ENCODE assay signal across 9 cellular contexts in genomic region chr11:109865558-109866186, GRCh38.
DNase-seq lines count a peak whose midpoint lies in the region; ATAC-seq and TF ChIP-seq lines count a peak whose summit lies in the region.
"Had no signal": no experiment of that assay in that cellular context is flagged by ENCODE, and none has a peak within 500 bp of the region (broad histone marks: within the 10 kb centered on the region; RNA-seq: fewer than 3 reads in every experiment).

No MANE protein-coding gene starts in this region.

- no peaks in the 10 kb centered on the region for H3K27me3 ChIP-seq in BLaER1 treated with 17β-estradiol and CSF1 and Interleukin-3, amounts not matched to agents 10 nM and 100 nM
- no peaks in the 10 kb centered on the region for H3K27me3 ChIP-seq in left lung

- intact Hi-C loops in left lung (cut with DNase I) (no loop called here), sciatic nerve (cut with DNase I) (no loop called here)

- H3K27ac ChIP-seq in BLaER1 treated with 17β-estradiol and CSF1 and Interleukin-3, amounts not matched to agents 10 nM and 100 nM, result peak overlapping the region in 1 of 11 experiments; percentile 8; a peak in 1 of 22 replicates
- no peak overlapping the region for H3K27ac ChIP-seq in left lung

- no peak overlapping the region for H3K4me3 ChIP-seq in BLaER1 treated with 17β-estradiol and CSF1 and Interleukin-3, amounts not matched to agents 10 nM and 100 nM
- H3K4me3 ChIP-seq in left lung, result no peak overlapping the region

- no peaks in the 10 kb centered on the region for H3K36me3 ChIP-seq in BLaER1 treated with 17β-estradiol and CSF1 and Interleukin-3, amounts not matched to agents 10 nM and 100 nM
- no peaks in the 10 kb centered on the region for H3K36me3 ChIP-seq in left lung

- no peaks in the 10 kb centered on the region for H4K20me1 ChIP-seq in BLaER1 treated with 17β-estradiol and CSF1 and Interleukin-3, amounts not matched to agents 10 nM and 100 nM

- peaks cover 13 to 28% (median 21%) of the 10 kb centered on the region in 10 experiments for H3K4me1 ChIP-seq in BLaER1 treated with 17β-estradiol and CSF1 and Interleukin-3, amounts not matched to agents 10 nM and 100 nM
- no peaks in the 10 kb centered on the region for H3K4me1 ChIP-seq in left lung

- TF ChIP-seq CTCF in left lung (IDR thresholded peaks at IDR 0.05), result no peak

- peak overlapping the region in 9 of 11 experiments; percentile 19 to 49 (median 37); a peak in 17 of 22 replicates for H3K4me2 ChIP-seq in BLaER1 treated with 17β-estradiol and CSF1 and Interleukin-3, amounts not matched to agents 10 nM and 100 nM

- no peaks in the 10 kb centered on the region for H3K9me3 ChIP-seq in BLaER1 treated with 17β-estradiol and CSF1 and Interleukin-3, amounts not matched to agents 10 nM and 100 nM (replicated peaks in 1 of 11)
- H3K9me3 ChIP-seq in left lung, result no peaks in the 10 kb centered on the region

- ATAC-seq in SK-N-SH treated with all-trans-retinoic acid at 6 μM for 48 hours (peak; percentile 47; the same call in 2 of the 3 replicates), left lung (peak; percentile 70), sciatic nerve (no peak)

- no peak overlapping the region for H3K9ac ChIP-seq in BLaER1 treated with 17β-estradiol and CSF1 and Interleukin-3, amounts not matched to agents 10 nM and 100 nM

- DNase-seq in HT-29 (ENCODE audit: low spot score) (peak; percentile 41), left lung (no peak), glomerular visceral epithelial cell (ENCODE audit: extremely low spot score) (no peak), AML-193 (lab: John Stamatoyannopoulos, UW) (no peak), sciatic nerve (ENCODE audit: low spot score) (no peak), SKM-1 (lab: John Stamatoyannopoulos, UW; ENCODE audit: unreplicated experiment) (no peak)
- DNase-seq: amniotic stem cell had no signal

TF ChIP-seq in SK-N-SH treated with all-trans-retinoic acid at 6 μM for 48 hours, 23 proteins besides CTCF, POLR2A, EP300 and RAD21:
- TF ChIP-seq ZNF70 (CRISPR knock-in tag; IDR thresholded peaks at IDR 0.05) (no peak), CSRNP3 (CRISPR knock-in tag; IDR thresholded peaks at IDR 0.05) (no peak), BACH2 (CRISPR knock-in tag; IDR thresholded peaks at IDR 0.05; ENCODE audit: borderline replicate concordance) (no peak), ZNF565 (CRISPR knock-in tag; conservative IDR thresholded peaks at IDR 0.05; ENCODE audit: low read depth) (no peak), CSDC2 (CRISPR knock-in tag; IDR thresholded peaks at IDR 0.05) (no peak), ZFP30 (CRISPR knock-in tag; IDR thresholded peaks at IDR 0.05) (no peak), ZNF8 (CRISPR knock-in tag; IDR thresholded peaks at IDR 0.05) (no peak), TOX (CRISPR knock-in tag; IDR thresholded peaks at IDR 0.05; ENCODE audit: borderline replicate concordance) (no peak), ESRRG (CRISPR knock-in tag; IDR thresholded peaks at IDR 0.05) (no peak), PPARA (CRISPR knock-in tag; IDR thresholded peaks at IDR 0.05; ENCODE audit: borderline replicate concordance) (no peak), OSR1 (CRISPR knock-in tag; IDR thresholded peaks at IDR 0.05) (no peak)
- TF ChIP-seq, protein P1, sequence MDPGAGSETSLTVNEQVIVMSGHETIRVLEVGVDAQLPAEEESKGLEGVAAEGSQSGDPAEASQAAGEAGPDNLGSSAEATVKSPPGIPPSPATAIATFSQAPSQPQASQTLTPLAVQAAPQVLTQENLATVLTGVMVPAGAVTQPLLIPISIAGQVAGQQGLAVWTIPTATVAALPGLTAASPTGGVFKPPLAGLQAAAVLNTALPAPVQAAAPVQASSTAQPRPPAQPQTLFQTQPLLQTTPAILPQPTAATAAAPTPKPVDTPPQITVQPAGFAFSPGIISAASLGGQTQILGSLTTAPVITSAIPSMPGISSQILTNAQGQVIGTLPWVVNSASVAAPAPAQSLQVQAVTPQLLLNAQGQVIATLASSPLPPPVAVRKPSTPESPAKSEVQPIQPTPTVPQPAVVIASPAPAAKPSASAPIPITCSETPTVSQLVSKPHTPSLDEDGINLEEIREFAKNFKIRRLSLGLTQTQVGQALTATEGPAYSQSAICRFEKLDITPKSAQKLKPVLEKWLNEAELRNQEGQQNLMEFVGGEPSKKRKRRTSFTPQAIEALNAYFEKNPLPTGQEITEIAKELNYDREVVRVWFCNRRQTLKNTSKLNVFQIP (CRISPR knock-in tag; IDR thresholded peaks at IDR 0.05; ENCODE audit: borderline replicate concordance, low read depth), result no peak
- TF ChIP-seq, protein P2, sequence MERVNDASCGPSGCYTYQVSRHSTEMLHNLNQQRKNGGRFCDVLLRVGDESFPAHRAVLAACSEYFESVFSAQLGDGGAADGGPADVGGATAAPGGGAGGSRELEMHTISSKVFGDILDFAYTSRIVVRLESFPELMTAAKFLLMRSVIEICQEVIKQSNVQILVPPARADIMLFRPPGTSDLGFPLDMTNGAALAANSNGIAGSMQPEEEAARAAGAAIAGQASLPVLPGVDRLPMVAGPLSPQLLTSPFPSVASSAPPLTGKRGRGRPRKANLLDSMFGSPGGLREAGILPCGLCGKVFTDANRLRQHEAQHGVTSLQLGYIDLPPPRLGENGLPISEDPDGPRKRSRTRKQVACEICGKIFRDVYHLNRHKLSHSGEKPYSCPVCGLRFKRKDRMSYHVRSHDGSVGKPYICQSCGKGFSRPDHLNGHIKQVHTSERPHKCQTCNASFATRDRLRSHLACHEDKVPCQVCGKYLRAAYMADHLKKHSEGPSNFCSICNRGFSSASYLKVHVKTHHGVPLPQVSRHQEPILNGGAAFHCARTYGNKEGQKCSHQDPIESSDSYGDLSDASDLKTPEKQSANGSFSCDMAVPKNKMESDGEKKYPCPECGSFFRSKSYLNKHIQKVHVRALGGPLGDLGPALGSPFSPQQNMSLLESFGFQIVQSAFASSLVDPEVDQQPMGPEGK (CRISPR knock-in tag; IDR thresholded peaks at IDR 0.05; ENCODE audit: borderline replicate concordance), result no peak
- TF ChIP-seq, protein P3, sequence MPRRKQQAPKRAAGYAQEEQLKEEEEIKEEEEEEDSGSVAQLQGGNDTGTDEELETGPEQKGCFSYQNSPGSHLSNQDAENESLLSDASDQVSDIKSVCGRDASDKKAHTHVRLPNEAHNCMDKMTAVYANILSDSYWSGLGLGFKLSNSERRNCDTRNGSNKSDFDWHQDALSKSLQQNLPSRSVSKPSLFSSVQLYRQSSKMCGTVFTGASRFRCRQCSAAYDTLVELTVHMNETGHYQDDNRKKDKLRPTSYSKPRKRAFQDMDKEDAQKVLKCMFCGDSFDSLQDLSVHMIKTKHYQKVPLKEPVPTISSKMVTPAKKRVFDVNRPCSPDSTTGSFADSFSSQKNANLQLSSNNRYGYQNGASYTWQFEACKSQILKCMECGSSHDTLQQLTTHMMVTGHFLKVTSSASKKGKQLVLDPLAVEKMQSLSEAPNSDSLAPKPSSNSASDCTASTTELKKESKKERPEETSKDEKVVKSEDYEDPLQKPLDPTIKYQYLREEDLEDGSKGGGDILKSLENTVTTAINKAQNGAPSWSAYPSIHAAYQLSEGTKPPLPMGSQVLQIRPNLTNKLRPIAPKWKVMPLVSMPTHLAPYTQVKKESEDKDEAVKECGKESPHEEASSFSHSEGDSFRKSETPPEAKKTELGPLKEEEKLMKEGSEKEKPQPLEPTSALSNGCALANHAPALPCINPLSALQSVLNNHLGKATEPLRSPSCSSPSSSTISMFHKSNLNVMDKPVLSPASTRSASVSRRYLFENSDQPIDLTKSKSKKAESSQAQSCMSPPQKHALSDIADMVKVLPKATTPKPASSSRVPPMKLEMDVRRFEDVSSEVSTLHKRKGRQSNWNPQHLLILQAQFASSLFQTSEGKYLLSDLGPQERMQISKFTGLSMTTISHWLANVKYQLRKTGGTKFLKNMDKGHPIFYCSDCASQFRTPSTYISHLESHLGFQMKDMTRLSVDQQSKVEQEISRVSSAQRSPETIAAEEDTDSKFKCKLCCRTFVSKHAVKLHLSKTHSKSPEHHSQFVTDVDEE (CRISPR knock-in tag; IDR thresholded peaks at IDR 0.05), result no peak
